In the genomic region with DNA sequence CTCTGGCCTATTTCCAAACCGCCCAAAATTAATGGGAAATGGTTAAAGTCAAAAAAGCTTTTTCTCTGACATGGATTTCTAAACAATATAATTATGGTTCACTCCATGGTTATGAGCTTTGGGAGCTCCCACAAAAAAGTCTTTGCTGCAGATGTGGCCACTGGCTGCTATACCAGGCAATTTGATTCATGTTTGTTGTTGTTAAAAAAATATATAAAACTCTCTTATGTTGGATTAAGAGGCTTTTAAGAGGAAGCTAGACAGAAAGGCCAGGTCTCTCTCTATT, we compare ENCODE assay signal across 25 cellular contexts.
DNase-seq lines count a peak whose midpoint lies in the region; ATAC-seq and TF ChIP-seq lines count a peak whose summit lies in the region.
"Had no signal": no experiment of that assay in that cellular context is flagged by ENCODE, and none has a peak within 500 bp of the region (broad histone marks: within the 10 kb centered on the region; RNA-seq: fewer than 3 reads in every experiment).

No MANE protein-coding gene starts in this region.

- POLR2A ChIA-PET in BJ (lab: Charles Lee) (interaction anchor here (0.6 kb wide), 1 partner anchor 18 kb away, joined by 3 read pairs; no protein-coding TSS in a partner anchor), PC-3 (lab: Charles Lee; ENCODE audit: unreplicated experiment) (no interaction called here)

- H3K27me3 Mint-ChIP-seq in chondrocyte (ENCODE audit: low read depth) = no peaks in the 10 kb centered on the region
- H3K27me3 Mint-ChIP-seq: naive thymus-derived CD8-positive, alpha-beta T cell; stimulated activated naive B cell treated with anti-CD40 and anti-IgM and Interleukin-4, amounts not matched to agents 10 μg/mL and 1 μg/mL and 100 μg/mL, for 72 hours; T-helper 17 cell had no signal

- H3K4me2 ChIP-seq in PC-3 (ENCODE audit: low read length) = peak overlapping the region; percentile 29

- no peaks in the 10 kb centered on the region for H3K79me2 ChIP-seq in PC-3 (ENCODE audit: low read length)

- no peak overlapping the region for H3K4me3 ChIP-seq in BJ (ENCODE audit: low read depth, low read length)
- no peak overlapping the region for H3K4me3 ChIP-seq in PC-3 (ENCODE audit: low read length)
- no peak overlapping the region for H3K4me3 ChIP-seq in mesodermal cell (ENCODE audit: extremely low read depth, insufficient read depth, low read length, poor library complexity, severe bottlenecking)
- H3K4me3 ChIP-seq in tibial artery = no peak overlapping the region
- H3K4me3 ChIP-seq: coronary artery, Peyer's patch, testis, uterus had no signal

- no TSS peak for BruUV-seq in PC-3 (replicated peaks; lab: Mats Ljungman, UMichigan)

- H3K36me3 Mint-ChIP-seq in chondrocyte (ENCODE audit: low read depth) = no peaks in the 10 kb centered on the region

- H3K9ac ChIP-seq in PC-3 (ENCODE audit: low read length) = no peak overlapping the region

- ATAC-seq in PC-3 (peak; percentile 52), HG03342 (IDR thresholded peaks at IDR 0.05; ENCODE audit: unreplicated experiment) (no peak)
- ATAC-seq: activated T-cell treated with anti-CD3 and anti-CD28 coated beads, Interleukin-2, amount 50 U/mL, for 4 hours; naive thymus-derived CD8-positive, alpha-beta T cell; stimulated activated naive B cell treated with anti-CD40 and anti-IgM and Interleukin-4, amounts not matched to agents 10 μg/mL and 1 μg/mL and 100 μg/mL, for 72 hours; T-helper 17 cell had no signal

- H3K4me1 Mint-ChIP-seq in chondrocyte (ENCODE audit: low read depth) = peaks cover 43% of the 10 kb centered on the region
- H3K4me1 Mint-ChIP-seq: stimulated activated naive B cell treated with anti-CD40 and anti-IgM and Interleukin-4, amounts not matched to agents 10 μg/mL and 1 μg/mL and 100 μg/mL, for 72 hours; T-helper 17 cell had no signal

- no peaks in the 10 kb centered on the region for H3F3A ChIP-seq in PC-3 (ENCODE audit: low read length, unreplicated experiment)

- H4K20me1 ChIP-seq in PC-3 (ENCODE audit: low read length) = no peaks in the 10 kb centered on the region

- H3K27ac Mint-ChIP-seq in chondrocyte (ENCODE audit: unreplicated experiment) = peak overlapping the region; percentile 74
- H3K27ac Mint-ChIP-seq: endodermal cell; naive thymus-derived CD8-positive, alpha-beta T cell; stimulated activated naive B cell treated with anti-CD40 and anti-IgM and Interleukin-4, amounts not matched to agents 10 μg/mL and 1 μg/mL and 100 μg/mL, for 72 hours; T-helper 17 cell had no signal

- H3K4me3 Mint-ChIP-seq in chondrocyte (ENCODE audit: unreplicated experiment) = no peak overlapping the region
- H3K4me3 Mint-ChIP-seq: activated T-cell treated with anti-CD3 and anti-CD28 coated beads, Interleukin-2, amount 50 U/mL, for 4 hours; endodermal cell; naive thymus-derived CD8-positive, alpha-beta T cell; stimulated activated naive B cell treated with anti-CD40 and anti-IgM and Interleukin-4, amounts not matched to agents 10 μg/mL and 1 μg/mL and 100 μg/mL, for 72 hours; T-helper 17 cell had no signal

- WGBS in mesodermal cell (ENCODE audit: insufficient coverage in 2 of 2), 2 experiments = no CpG with 5 or more reads among the region's 1 CpG

- TF ChIP-seq CTCF in BJ (IDR thresholded peaks at IDR 0.05; ENCODE audit: insufficient read depth, low read depth, low read length) (no peak), PC-3 (conservative IDR thresholded peaks at IDR 0.05; ENCODE audit: low read depth, low read length) (no peak), chondrocyte (IDR thresholded peaks at IDR 0.05) (no peak), tibial artery (IDR thresholded peaks at IDR 0.05) (no peak)

- H3K9me2 ChIP-seq in PC-3 (replicated peaks; ENCODE audit: low read length) = no peaks in the 10 kb centered on the region

- intact Hi-C loops in PC-3 (cut with micrococcal nuclease) = no loop called here
- intact Hi-C loops in tibial artery (cut with DNase I; ENCODE audit: low total_unique reads) = no loop called here

- DNase-seq in BJ (ENCODE audit: low read depth) (peak; percentile 44), PC-3 (no peak), chondrocyte (ENCODE audit: low spot score) (no peak), tibial artery (no peak), NCI-H1436 treated with DMSO at 0.1 percent for 48 hours (lab: John Stamatoyannopoulos, UW) (no peak)
- no peak for DNase-seq in activated effector memory CD4-positive, alpha-beta T cell treated with Interleukin-2 at 50 U/mL for 16 hours
- DNase-seq: activated CD4-positive, alpha-beta T cell treated with anti-CD3 and anti-CD28 coated beads for 4 hours; activated naive CD4-positive, alpha-beta T cell; activated T-cell treated with anti-CD3 and anti-CD28 coated beads, Interleukin-2, amount 50 U/mL, for 4 hours; endodermal cell; KBM-7; mesendoderm; naive thymus-derived CD8-positive, alpha-beta T cell; NCI-H2171; NCI-H510A treated with DMSO at 0.1 percent for 48 hours; NK-92 treated with Interleukin-12 subunit alpha and Interleukin-12 subunit beta, amount 100 ng/mL, for 24 hours; Peyer's patch; stimulated activated CD4-positive, alpha-beta T cell treated with anti-CD3 and anti-CD28 coated beads, Interleukin-4, amount 100 ng/mL, for 1 hour; stimulated activated naive B cell treated with anti-CD40 and anti-IgM and Interleukin-4, amounts not matched to agents 10 μg/mL and 1 μg/mL and 100 μg/mL, for 72 hours; T-helper 17 cell; testis; uterus had no signal

- peak overlapping the region; percentile 27 for H3K27ac ChIP-seq in PC-3 (ENCODE audit: low read length)
- peak overlapping the region; percentile 63 for H3K27ac ChIP-seq in mesodermal cell (ENCODE audit: low read depth, low read length, severe bottlenecking)
- no peak overlapping the region for H3K27ac ChIP-seq in tibial artery
- H3K27ac ChIP-seq: coronary artery, Peyer's patch, testis, uterus had no signal

- no peaks in the 10 kb centered on the region for H3K9me3 ChIP-seq in PC-3 (ENCODE audit: low read length)
- H3K9me3 ChIP-seq in mesodermal cell (ENCODE audit: control insufficient read depth, low read length) = no peaks in the 10 kb centered on the region
- H3K9me3 ChIP-seq in tibial artery = no peaks in the 10 kb centered on the region
- H3K9me3 ChIP-seq: Peyer's patch, testis, uterus had no signal

- H3K27me3 ChIP-seq in BJ (ENCODE audit: control insufficient read depth, insufficient read depth, low read length) (no peaks in the 10 kb centered on the region), PC-3 (ENCODE audit: low read length) (no peaks in the 10 kb centered on the region), tibial artery (no peaks in the 10 kb centered on the region)
- H3K27me3 ChIP-seq: Peyer's patch, testis, uterus had no signal

- CTCF ChIA-PET in BJ (lab: Yijun Ruan, JAX) (interaction anchor here (1.4 kb wide), 1 partner anchor 28 kb away, joined by 4 read pairs; no protein-coding TSS in a partner anchor), PC-3 (lab: Charles Lee) (no interaction called here)

- H3K4me1 ChIP-seq in PC-3 (ENCODE audit: insufficient read depth, low read length) (peaks cover 11% of the 10 kb centered on the region; the same call in 1 of the 2 replicates), mesodermal cell (ENCODE audit: control insufficient read depth, insufficient read depth, low read length, poor library complexity, severe bottlenecking) (peaks cover 16% of the 10 kb centered on the region), tibial artery (peaks cover 0 to 4% (median 0%) of the 10 kb centered on the region in 4 donors)
- H3K4me1 ChIP-seq: Peyer's patch, testis had no signal

- H3K36me3 ChIP-seq in BJ (ENCODE audit: control insufficient read depth, insufficient read depth, low read length) (no peaks in the 10 kb centered on the region), PC-3 (ENCODE audit: low read depth, low read length) (no peaks in the 10 kb centered on the region), mesodermal cell (ENCODE audit: control insufficient read depth, insufficient read depth, low read length) (no peaks in the 10 kb centered on the region), tibial artery (no peaks in the 10 kb centered on the region)
- H3K36me3 ChIP-seq: Peyer's patch, uterus had no signal

- H2AFZ ChIP-seq in PC-3 (ENCODE audit: low read length) = no peak overlapping the region

- no peaks in the 10 kb centered on the region for H3K9me3 Mint-ChIP-seq in chondrocyte (ENCODE audit: low read depth)
- H3K9me3 Mint-ChIP-seq: activated T-cell treated with anti-CD3 and anti-CD28 coated beads, Interleukin-2, amount 50 U/mL, for 4 hours; endodermal cell; naive thymus-derived CD8-positive, alpha-beta T cell; stimulated activated naive B cell treated with anti-CD40 and anti-IgM and Interleukin-4, amounts not matched to agents 10 μg/mL and 1 μg/mL and 100 μg/mL, for 72 hours had no signal

Comparison
In these comparisons a context has a peak if more than half of its experiments do, and no peak if none do; other contexts are left out.
1. H3K27ac ChIP-seq: peak in PC-3 (single experiment) and mesodermal cell (single experiment); none in tibial artery (0 of 2).